In the genomic region with DNA sequence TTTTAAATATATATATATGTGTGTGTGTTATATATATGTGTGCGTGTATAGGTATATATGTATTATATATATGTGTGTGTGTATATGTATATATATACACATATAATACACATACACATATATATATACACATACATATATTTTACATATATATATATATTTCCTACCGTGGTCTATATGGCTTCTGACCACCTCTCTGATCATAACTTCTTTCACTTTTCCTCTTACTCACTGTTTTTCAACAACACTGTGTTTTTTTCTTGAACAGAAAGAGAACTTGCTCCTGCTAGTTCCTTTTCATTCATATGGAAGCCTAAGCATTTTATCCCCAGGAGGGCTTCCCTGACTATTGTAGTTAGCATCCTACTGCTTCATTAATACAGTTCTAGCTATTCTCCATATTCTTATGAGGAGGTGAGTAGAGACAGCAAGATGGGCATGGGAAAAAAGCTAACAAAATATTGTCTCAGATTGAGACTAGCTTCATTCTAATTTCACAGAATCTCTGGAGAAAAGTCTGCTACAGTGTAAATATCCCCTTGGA, we compare ENCODE assay signal across 1 cellular context.
TF ChIP-seq lines count a peak whose summit lies in the region.

No MANE protein-coding gene starts in this region.

TF ChIP-seq in IMR-90, 13 proteins besides CTCF, POLR2A, EP300 and RAD21:
- TF ChIP-seq NFE2L2 (IDR thresholded peaks at IDR 0.05; ENCODE audit: low read depth, low read length) (no peak), MAFK (IDR thresholded peaks at IDR 0.05; ENCODE audit: low read depth, low read length) (no peak), RFX5 (IDR thresholded peaks at IDR 0.05; ENCODE audit: low read depth, low read length) (no peak), CHD1 (IDR thresholded peaks at IDR 0.05; ENCODE audit: low read depth, low read length) (no peak), RCOR1 (IDR thresholded peaks at IDR 0.05; ENCODE audit: insufficient replicate concordance, low read length) (no peak), FOS (IDR thresholded peaks at IDR 0.05; ENCODE audit: low read depth, low read length) (no peak), CEBPB (IDR thresholded peaks at IDR 0.05; ENCODE audit: low read depth, low read length) (no peak), MXI1 (IDR thresholded peaks at IDR 0.05; ENCODE audit: borderline replicate concordance, low read depth, low read length) (no peak), MAZ (IDR thresholded peaks at IDR 0.05; ENCODE audit: borderline replicate concordance, low read depth, low read length) (no peak), BHLHE40 (IDR thresholded peaks at IDR 0.05; ENCODE audit: low read depth, low read length) (no peak), SMC3 (IDR thresholded peaks at IDR 0.05; ENCODE audit: low read depth, low read length) (no peak)
- TF ChIP-seq, protein P1, sequence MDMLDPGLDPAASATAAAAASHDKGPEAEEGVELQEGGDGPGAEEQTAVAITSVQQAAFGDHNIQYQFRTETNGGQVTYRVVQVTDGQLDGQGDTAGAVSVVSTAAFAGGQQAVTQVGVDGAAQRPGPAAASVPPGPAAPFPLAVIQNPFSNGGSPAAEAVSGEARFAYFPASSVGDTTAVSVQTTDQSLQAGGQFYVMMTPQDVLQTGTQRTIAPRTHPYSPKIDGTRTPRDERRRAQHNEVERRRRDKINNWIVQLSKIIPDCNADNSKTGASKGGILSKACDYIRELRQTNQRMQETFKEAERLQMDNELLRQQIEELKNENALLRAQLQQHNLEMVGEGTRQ (IDR thresholded peaks at IDR 0.05; ENCODE audit: low read depth, low read length) = no peak
- TF ChIP-seq, protein P2, sequence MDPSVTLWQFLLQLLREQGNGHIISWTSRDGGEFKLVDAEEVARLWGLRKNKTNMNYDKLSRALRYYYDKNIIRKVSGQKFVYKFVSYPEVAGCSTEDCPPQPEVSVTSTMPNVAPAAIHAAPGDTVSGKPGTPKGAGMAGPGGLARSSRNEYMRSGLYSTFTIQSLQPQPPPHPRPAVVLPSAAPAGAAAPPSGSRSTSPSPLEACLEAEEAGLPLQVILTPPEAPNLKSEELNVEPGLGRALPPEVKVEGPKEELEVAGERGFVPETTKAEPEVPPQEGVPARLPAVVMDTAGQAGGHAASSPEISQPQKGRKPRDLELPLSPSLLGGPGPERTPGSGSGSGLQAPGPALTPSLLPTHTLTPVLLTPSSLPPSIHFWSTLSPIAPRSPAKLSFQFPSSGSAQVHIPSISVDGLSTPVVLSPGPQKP (IDR thresholded peaks at IDR 0.05; ENCODE audit: borderline replicate concordance, low read depth, low read length) = no peak
